1 cellular context compared by ENCODE assay signal in genomic region chr4:2855584-2855983, GRCh38.
TF ChIP-seq lines count a peak whose summit lies in the region.

No MANE protein-coding gene starts in this region.

TF ChIP-seq in HepG2, 621 proteins besides CTCF, POLR2A, EP300 and RAD21 (continued from another document):
- TF ChIP-seq ZNF687 (CRISPR knock-in tag; IDR thresholded peaks at IDR 0.05): peak; percentile 22; the same call in 1 of the 2 replicates
- TF ChIP-seq RXRA (CRISPR knock-in tag; IDR thresholded peaks at IDR 0.05): peak; percentile 48; the same call in 1 of the 2 replicates
- 0 out of 2 replicates have a peak, but pooled peaks have one; percentile 25 for TF ChIP-seq MIXL1 (CRISPR knock-in tag; IDR thresholded peaks at IDR 0.05)
- TF ChIP-seq ZNF121 (CRISPR knock-in tag; IDR thresholded peaks at IDR 0.05): peak; percentile 92
- TF ChIP-seq KDM3A (CRISPR knock-in tag; IDR thresholded peaks at IDR 0.05; ENCODE audit: low read depth): 0 out of 2 replicates have a peak, but pooled peaks have one; percentile 29
- TF ChIP-seq, protein P1, sequence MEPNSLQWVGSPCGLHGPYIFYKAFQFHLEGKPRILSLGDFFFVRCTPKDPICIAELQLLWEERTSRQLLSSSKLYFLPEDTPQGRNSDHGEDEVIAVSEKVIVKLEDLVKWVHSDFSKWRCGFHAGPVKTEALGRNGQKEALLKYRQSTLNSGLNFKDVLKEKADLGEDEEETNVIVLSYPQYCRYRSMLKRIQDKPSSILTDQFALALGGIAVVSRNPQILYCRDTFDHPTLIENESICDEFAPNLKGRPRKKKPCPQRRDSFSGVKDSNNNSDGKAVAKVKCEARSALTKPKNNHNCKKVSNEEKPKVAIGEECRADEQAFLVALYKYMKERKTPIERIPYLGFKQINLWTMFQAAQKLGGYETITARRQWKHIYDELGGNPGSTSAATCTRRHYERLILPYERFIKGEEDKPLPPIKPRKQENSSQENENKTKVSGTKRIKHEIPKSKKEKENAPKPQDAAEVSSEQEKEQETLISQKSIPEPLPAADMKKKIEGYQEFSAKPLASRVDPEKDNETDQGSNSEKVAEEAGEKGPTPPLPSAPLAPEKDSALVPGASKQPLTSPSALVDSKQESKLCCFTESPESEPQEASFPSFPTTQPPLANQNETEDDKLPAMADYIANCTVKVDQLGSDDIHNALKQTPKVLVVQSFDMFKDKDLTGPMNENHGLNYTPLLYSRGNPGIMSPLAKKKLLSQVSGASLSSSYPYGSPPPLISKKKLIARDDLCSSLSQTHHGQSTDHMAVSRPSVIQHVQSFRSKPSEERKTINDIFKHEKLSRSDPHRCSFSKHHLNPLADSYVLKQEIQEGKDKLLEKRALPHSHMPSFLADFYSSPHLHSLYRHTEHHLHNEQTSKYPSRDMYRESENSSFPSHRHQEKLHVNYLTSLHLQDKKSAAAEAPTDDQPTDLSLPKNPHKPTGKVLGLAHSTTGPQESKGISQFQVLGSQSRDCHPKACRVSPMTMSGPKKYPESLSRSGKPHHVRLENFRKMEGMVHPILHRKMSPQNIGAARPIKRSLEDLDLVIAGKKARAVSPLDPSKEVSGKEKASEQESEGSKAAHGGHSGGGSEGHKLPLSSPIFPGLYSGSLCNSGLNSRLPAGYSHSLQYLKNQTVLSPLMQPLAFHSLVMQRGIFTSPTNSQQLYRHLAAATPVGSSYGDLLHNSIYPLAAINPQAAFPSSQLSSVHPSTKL (CRISPR knock-in tag; IDR thresholded peaks at IDR 0.05): peak; percentile 75
- TF ChIP-seq POGZ (CRISPR knock-in tag; IDR thresholded peaks at IDR 0.05): 0 out of 2 replicates have a peak, but pooled peaks have one; percentile 20
- no peak for TF ChIP-seq MZF1 (CRISPR knock-in tag; IDR thresholded peaks at IDR 0.05; ENCODE audit: borderline replicate concordance)
- peak; percentile 47; the same call in 1 of the 2 replicates for TF ChIP-seq ZNF292 (CRISPR knock-in tag; IDR thresholded peaks at IDR 0.05; ENCODE audit: borderline replicate concordance, low read depth)
- TF ChIP-seq ZNF549 (CRISPR knock-in tag; IDR thresholded peaks at IDR 0.05): no peak
- TF ChIP-seq NR2F1 (CRISPR knock-in tag; IDR thresholded peaks at IDR 0.05): peak; percentile 77 to 82; a peak in 3 of 4 replicates
- TF ChIP-seq POLR2AphosphoS2 (IDR thresholded peaks at IDR 0.05; ENCODE audit: low read depth, low read length): no peak
- TF ChIP-seq ZNF263 (CRISPR knock-in tag; IDR thresholded peaks at IDR 0.05): 0 out of 2 replicates have a peak, but pooled peaks have one; percentile 26
- TF ChIP-seq ERF (CRISPR knock-in tag; IDR thresholded peaks at IDR 0.05): peak; percentile 60; the same call in 1 of the 2 replicates
TF ChIP-seq in HepG2: peak in this region for 57.
